Comparison of ENCODE assay signal across 1 cellular context in the genomic region with DNA sequence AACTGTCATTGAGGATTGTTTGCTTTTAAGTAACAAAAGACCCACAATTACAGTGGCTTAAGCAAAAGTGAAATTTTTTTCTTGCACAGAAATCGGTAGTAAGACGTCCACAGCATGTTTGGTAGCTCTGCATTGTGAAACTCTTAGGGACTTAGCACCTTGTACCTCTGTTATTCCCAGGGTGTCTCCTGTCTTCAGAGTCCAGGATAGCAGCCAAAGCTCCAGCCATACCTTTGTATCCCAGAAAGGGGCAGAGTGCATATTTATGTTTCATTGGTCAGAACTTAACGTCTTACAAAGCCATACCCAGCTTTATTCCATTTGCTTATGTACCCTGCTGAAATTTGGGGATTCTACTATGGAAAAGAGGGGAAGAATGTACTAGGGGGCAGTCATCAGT.
TF ChIP-seq lines count a peak whose summit lies in the region.

No MANE protein-coding gene starts in this region.

TF ChIP-seq in SK-N-SH treated with all-trans-retinoic acid at 6 μM for 48 hours, 23 proteins besides CTCF, POLR2A, EP300 and RAD21 (continued from another document):
- TF ChIP-seq, protein P1, sequence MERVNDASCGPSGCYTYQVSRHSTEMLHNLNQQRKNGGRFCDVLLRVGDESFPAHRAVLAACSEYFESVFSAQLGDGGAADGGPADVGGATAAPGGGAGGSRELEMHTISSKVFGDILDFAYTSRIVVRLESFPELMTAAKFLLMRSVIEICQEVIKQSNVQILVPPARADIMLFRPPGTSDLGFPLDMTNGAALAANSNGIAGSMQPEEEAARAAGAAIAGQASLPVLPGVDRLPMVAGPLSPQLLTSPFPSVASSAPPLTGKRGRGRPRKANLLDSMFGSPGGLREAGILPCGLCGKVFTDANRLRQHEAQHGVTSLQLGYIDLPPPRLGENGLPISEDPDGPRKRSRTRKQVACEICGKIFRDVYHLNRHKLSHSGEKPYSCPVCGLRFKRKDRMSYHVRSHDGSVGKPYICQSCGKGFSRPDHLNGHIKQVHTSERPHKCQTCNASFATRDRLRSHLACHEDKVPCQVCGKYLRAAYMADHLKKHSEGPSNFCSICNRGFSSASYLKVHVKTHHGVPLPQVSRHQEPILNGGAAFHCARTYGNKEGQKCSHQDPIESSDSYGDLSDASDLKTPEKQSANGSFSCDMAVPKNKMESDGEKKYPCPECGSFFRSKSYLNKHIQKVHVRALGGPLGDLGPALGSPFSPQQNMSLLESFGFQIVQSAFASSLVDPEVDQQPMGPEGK (CRISPR knock-in tag; IDR thresholded peaks at IDR 0.05; ENCODE audit: borderline replicate concordance) = no peak
- TF ChIP-seq BACH2 (CRISPR knock-in tag; IDR thresholded peaks at IDR 0.05; ENCODE audit: borderline replicate concordance) = no peak
- no peak for TF ChIP-seq ZC3H10 (CRISPR knock-in tag; IDR thresholded peaks at IDR 0.05)
- TF ChIP-seq ZNF70 (CRISPR knock-in tag; IDR thresholded peaks at IDR 0.05) = no peak
- no peak for TF ChIP-seq RARB (CRISPR knock-in tag; IDR thresholded peaks at IDR 0.05)
